2 cellular contexts compared by ENCODE assay signal in genomic region chr5:65982635-65983034, GRCh38.
TF ChIP-seq lines count a peak whose summit lies in the region.

No MANE protein-coding gene starts in this region.

TF ChIP-seq in GM23338, 12 proteins besides CTCF, POLR2A, EP300 and RAD21 (continued from another document):
- TF ChIP-seq, protein P1, sequence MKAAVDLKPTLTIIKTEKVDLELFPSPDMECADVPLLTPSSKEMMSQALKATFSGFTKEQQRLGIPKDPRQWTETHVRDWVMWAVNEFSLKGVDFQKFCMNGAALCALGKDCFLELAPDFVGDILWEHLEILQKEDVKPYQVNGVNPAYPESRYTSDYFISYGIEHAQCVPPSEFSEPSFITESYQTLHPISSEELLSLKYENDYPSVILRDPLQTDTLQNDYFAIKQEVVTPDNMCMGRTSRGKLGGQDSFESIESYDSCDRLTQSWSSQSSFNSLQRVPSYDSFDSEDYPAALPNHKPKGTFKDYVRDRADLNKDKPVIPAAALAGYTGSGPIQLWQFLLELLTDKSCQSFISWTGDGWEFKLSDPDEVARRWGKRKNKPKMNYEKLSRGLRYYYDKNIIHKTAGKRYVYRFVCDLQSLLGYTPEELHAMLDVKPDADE (IDR thresholded peaks at IDR 0.05) = no peak
- TF ChIP-seq NANOG (IDR thresholded peaks at IDR 0.05; ENCODE audit: borderline replicate concordance) (no peak), EZH2phosphoT487 (IDR thresholded peaks at IDR 0.05; ENCODE audit: unreplicated experiment) (no peak), ZNF331 (CRISPR knock-in tag; IDR thresholded peaks at IDR 0.05; ENCODE audit: low read depth) (no peak), POLR2AphosphoS5 (IDR thresholded peaks at IDR 0.05; ENCODE audit: low read depth) (no peak), STAT1 (IDR thresholded peaks at IDR 0.05; ENCODE audit: unreplicated experiment) (no peak), ZNF114 (CRISPR knock-in tag; IDR thresholded peaks at IDR 0.05) (no peak), CREB1 (CRISPR knock-in tag; IDR thresholded peaks at IDR 0.05; ENCODE audit: low read depth) (no peak), ZNF462 (CRISPR knock-in tag; IDR thresholded peaks at IDR 0.05) (no peak)
- TF ChIP-seq, protein P2, sequence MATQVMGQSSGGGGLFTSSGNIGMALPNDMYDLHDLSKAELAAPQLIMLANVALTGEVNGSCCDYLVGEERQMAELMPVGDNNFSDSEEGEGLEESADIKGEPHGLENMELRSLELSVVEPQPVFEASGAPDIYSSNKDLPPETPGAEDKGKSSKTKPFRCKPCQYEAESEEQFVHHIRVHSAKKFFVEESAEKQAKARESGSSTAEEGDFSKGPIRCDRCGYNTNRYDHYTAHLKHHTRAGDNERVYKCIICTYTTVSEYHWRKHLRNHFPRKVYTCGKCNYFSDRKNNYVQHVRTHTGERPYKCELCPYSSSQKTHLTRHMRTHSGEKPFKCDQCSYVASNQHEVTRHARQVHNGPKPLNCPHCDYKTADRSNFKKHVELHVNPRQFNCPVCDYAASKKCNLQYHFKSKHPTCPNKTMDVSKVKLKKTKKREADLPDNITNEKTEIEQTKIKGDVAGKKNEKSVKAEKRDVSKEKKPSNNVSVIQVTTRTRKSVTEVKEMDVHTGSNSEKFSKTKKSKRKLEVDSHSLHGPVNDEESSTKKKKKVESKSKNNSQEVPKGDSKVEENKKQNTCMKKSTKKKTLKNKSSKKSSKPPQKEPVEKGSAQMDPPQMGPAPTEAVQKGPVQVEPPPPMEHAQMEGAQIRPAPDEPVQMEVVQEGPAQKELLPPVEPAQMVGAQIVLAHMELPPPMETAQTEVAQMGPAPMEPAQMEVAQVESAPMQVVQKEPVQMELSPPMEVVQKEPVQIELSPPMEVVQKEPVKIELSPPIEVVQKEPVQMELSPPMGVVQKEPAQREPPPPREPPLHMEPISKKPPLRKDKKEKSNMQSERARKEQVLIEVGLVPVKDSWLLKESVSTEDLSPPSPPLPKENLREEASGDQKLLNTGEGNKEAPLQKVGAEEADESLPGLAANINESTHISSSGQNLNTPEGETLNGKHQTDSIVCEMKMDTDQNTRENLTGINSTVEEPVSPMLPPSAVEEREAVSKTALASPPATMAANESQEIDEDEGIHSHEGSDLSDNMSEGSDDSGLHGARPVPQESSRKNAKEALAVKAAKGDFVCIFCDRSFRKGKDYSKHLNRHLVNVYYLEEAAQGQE (IDR thresholded peaks at IDR 0.05; ENCODE audit: unreplicated experiment) = no peak

TF ChIP-seq in WTC11, 78 proteins besides CTCF, POLR2A, EP300 and RAD21:
- TF ChIP-seq, protein P3, sequence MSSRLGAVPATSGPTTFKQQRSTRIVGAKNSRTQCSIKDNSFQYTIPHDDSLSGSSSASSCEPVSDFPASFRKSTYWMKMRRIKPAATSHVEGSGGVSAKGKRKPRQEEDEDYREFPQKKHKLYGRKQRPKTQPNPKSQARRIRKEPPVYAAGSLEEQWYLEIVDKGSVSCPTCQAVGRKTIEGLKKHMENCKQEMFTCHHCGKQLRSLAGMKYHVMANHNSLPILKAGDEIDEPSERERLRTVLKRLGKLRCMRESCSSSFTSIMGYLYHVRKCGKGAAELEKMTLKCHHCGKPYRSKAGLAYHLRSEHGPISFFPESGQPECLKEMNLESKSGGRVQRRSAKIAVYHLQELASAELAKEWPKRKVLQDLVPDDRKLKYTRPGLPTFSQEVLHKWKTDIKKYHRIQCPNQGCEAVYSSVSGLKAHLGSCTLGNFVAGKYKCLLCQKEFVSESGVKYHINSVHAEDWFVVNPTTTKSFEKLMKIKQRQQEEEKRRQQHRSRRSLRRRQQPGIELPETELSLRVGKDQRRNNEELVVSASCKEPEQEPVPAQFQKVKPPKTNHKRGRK (CRISPR knock-in tag; IDR thresholded peaks at IDR 0.05; ENCODE audit: borderline replicate concordance) = no peak
- TF ChIP-seq ZNF263 (CRISPR knock-in tag; IDR thresholded peaks at IDR 0.05; ENCODE audit: low read depth) (no peak), FOXJ3 (CRISPR knock-in tag; IDR thresholded peaks at IDR 0.05; ENCODE audit: borderline replicate concordance) (no peak), TEAD1 (CRISPR knock-in tag; IDR thresholded peaks at IDR 0.05) (no peak), GRHL2 (CRISPR knock-in tag; IDR thresholded peaks at IDR 0.05; ENCODE audit: insufficient replicate concordance, severe bottlenecking) (no peak), ZMAT4 (CRISPR knock-in tag; IDR thresholded peaks at IDR 0.05) (no peak)
- TF ChIP-seq, protein P4, sequence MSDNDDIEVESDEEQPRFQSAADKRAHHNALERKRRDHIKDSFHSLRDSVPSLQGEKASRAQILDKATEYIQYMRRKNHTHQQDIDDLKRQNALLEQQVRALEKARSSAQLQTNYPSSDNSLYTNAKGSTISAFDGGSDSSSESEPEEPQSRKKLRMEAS (CRISPR knock-in tag; IDR thresholded peaks at IDR 0.05) = no peak
